1 cellular context compared by ENCODE assay signal in the genomic region with DNA sequence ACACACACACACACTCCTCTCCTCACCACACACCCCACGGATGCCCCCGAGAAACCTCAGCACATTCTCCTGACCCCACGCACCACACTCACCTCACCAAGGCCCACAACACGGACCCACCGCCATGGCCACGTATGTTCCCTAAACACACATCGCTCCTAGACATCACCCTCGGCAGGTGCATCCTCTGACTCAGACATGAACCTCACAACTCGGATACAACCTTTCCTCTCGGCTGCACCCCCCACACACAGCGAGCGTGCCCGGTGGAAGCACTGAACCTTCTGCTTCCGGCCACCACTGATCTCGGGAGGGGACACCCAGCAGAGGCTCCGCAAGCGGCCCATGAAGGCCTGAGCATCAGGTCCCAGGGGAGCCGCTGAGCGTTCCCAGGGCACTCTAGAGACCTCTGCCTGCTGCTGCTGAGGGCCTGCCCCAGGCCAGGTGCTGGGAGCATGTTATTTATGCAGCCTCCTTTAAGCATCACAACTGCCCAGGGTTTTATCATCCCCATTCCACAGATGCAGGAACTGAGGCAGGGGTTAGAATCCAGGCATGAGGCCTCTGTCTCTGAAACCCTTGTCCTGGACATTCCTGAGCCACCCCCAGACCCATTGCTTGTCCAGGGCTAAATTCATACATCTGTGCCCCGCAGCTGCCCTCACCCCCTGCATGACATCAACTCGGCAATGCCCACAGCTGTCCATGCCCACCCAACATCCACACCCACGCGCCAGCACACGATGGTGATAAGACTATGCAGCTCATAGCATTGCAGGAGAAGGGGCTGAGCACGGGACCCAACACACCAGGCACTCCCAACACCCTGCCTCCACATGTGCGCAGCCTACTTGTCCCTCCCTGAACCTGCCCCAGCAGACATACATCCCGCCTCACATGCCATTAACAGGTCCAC.
TF ChIP-seq lines count a peak whose summit lies in the region.

No MANE protein-coding gene starts in this region.

TF ChIP-seq in GM12878, 131 proteins besides CTCF, POLR2A, EP300 and RAD21 (continued from another document):
- TF ChIP-seq, protein P1, sequence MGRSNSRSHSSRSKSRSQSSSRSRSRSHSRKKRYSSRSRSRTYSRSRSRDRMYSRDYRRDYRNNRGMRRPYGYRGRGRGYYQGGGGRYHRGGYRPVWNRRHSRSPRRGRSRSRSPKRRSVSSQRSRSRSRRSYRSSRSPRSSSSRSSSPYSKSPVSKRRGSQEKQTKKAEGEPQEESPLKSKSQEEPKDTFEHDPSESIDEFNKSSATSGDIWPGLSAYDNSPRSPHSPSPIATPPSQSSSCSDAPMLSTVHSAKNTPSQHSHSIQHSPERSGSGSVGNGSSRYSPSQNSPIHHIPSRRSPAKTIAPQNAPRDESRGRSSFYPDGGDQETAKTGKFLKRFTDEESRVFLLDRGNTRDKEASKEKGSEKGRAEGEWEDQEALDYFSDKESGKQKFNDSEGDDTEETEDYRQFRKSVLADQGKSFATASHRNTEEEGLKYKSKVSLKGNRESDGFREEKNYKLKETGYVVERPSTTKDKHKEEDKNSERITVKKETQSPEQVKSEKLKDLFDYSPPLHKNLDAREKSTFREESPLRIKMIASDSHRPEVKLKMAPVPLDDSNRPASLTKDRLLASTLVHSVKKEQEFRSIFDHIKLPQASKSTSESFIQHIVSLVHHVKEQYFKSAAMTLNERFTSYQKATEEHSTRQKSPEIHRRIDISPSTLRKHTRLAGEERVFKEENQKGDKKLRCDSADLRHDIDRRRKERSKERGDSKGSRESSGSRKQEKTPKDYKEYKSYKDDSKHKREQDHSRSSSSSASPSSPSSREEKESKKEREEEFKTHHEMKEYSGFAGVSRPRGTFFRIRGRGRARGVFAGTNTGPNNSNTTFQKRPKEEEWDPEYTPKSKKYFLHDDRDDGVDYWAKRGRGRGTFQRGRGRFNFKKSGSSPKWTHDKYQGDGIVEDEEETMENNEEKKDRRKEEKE (IDR thresholded peaks at IDR 0.05) = no peak
- TF ChIP-seq SMC3 (IDR thresholded peaks at IDR 0.05; ENCODE audit: borderline replicate concordance, low read length) = no peak
